Comparison of ENCODE assay signal across 11 cellular contexts in the genomic region with DNA sequence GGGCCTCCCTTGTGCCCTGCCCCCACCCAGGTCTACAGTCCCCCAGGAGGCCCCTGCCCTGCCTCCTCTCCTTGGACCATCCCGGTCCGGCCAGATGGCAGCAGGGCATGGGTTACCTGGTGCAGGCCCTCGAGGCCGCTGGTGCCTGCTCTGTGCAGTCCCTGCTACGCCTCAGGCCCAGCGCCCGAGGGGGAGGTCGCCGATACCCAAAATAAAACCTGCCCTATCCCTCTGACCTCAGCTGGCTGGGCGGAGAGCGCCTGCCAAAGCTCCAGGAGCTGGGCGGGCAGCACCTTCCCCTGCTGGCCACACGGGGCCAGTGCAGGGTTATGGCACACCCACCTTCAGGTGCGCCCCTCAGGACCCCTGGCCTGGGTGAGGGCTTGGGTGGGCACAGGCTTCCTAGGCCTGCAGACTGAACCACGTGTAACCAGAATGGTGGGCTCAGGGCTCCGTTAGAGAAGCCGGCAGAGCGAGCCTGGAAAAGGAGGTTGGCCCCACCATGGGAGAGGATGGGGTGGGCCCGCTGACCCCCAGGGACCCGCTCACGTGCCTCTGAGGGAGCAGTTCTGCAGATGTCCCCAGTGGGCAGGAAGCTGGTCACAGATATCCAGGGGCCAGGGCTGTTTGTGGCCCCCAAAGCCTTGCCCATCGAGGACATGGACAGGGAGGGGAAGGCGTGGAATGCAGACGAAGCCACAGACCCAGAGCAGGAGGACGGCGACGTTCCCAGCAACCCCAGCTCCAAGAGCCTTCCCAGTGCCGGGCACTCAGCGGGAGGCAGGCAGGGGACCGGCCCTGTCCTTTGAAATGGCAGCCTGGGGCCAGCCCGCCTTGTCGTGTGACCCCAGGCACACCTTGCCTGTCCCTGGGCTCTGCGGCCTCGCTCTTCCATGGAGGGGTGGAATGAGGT. TPM values are rescaled to one million over a fixed set of nuclear protein-coding genes. Genes with fewer than 3 reads are reported as not detected.
A peak's percentile ranks its signal among the peaks of the same experiment; 100 is the strongest.
DNase-seq lines count a peak whose midpoint lies in the region; TF ChIP-seq lines count a peak whose summit lies in the region.
"Had no signal": no experiment of that assay in that cellular context is flagged by ENCODE, and none has a peak within 500 bp of the region (broad histone marks: within the 10 kb centered on the region; RNA-seq: fewer than 3 reads in every experiment).

No MANE protein-coding gene starts in this region.

- no peak overlapping the region for H2AK5ac ChIP-seq in mesendoderm (ENCODE audit: low read length)

- no peak overlapping the region for H3K18ac ChIP-seq in mesendoderm (ENCODE audit: low read length)

- H3K4ac ChIP-seq in mesendoderm (ENCODE audit: low read depth, low read length), result no peak overlapping the region

- H3K4me3 Mint-ChIP-seq in chondrocyte (ENCODE audit: unreplicated experiment), result no peak overlapping the region
- no peak overlapping the region for H3K4me3 Mint-ChIP-seq in immature natural killer cell

- CTCF ChIA-PET in A673 (lab: Charles Lee), result no interaction called here

- POLR2A ChIA-PET in A673 (lab: Charles Lee; ENCODE audit: low non-redundant PET), result no interaction called here

- no peaks in the 10 kb centered on the region for H3K9me3 Mint-ChIP-seq in chondrocyte (ENCODE audit: low read depth)
- no peaks in the 10 kb centered on the region for H3K9me3 Mint-ChIP-seq in immature natural killer cell

- H3K4me1 Mint-ChIP-seq in chondrocyte (ENCODE audit: low read depth) (peaks cover 2% of the 10 kb centered on the region), immature natural killer cell (peaks cover 8 to 18% of the 10 kb centered on the region in 2 donors)

- H3K79me2 ChIP-seq in mesendoderm (ENCODE audit: control insufficient read depth, insufficient read depth, low read length), result no peaks in the 10 kb centered on the region

- H3K27me3 Mint-ChIP-seq in chondrocyte (ENCODE audit: low read depth) (peaks cover 7% of the 10 kb centered on the region), immature natural killer cell (ENCODE audit: low read depth in 3 of 3) (peaks cover 6 to 22% (median 16%) of the 10 kb centered on the region in 3 donors)

- WGBS in mesendoderm (ENCODE audit: extremely low coverage, insufficient coverage, low lambda C conversion rate), result no CpG with 5 or more reads among the region's 34 CpGs

- H3K27ac ChIP-seq in A673 (ENCODE audit: low read depth, low read length, poor library complexity, severe bottlenecking) (no peak overlapping the region), mesendoderm (ENCODE audit: low read depth, low read length) (no peak overlapping the region)

- H3K36me3 ChIP-seq in A673 (ENCODE audit: insufficient read depth, low read length, poor library complexity, severe bottlenecking) (no peaks in the 10 kb centered on the region), mesendoderm (ENCODE audit: control insufficient read depth, insufficient read depth, low read length) (no peaks in the 10 kb centered on the region)

- no peak overlapping the region for H4K5ac ChIP-seq in mesendoderm (ENCODE audit: low read length)

- no TSS peak for BruUV-seq in A673 (replicated peaks; lab: Mats Ljungman, UMichigan)

- intact Hi-C loops in A673 (cut with micrococcal nuclease; ENCODE audit: unreplicated experiment), result no loop called here

- no peaks in the 10 kb centered on the region for H3K79me1 ChIP-seq in mesendoderm (ENCODE audit: low read length)

- H2BK5ac ChIP-seq in mesendoderm (ENCODE audit: low read length), result no peak overlapping the region

- H3K9me3 ChIP-seq in A673 (ENCODE audit: low read depth, low read length, poor library complexity, severe bottlenecking), result no peaks in the 10 kb centered on the region

- no peak overlapping the region for H3K56ac ChIP-seq in mesendoderm (ENCODE audit: low read length)

- no peak overlapping the region for H4K8ac ChIP-seq in mesendoderm (ENCODE audit: low read depth, low read length)

- 0 out of 2 replicates have a peak, but pooled peaks have one; percentile 20 for TF ChIP-seq CTCF in A673 (conservative IDR thresholded peaks at IDR 0.05; ENCODE audit: low read depth, low read length)
- TF ChIP-seq CTCF in GM20000 (IDR thresholded peaks at IDR 0.05; ENCODE audit: extremely low read depth, missing control alignments), result peak; percentile 25
- peak; percentile 67 for TF ChIP-seq CTCF in chondrocyte (IDR thresholded peaks at IDR 0.05)

- no peak overlapping the region for H3K4me3 ChIP-seq in A673 (ENCODE audit: low read depth, low read length, poor library complexity, severe bottlenecking)
- H3K4me3 ChIP-seq in mesendoderm (ENCODE audit: low read length), result no peak overlapping the region

- H3K4me2 ChIP-seq in mesendoderm (ENCODE audit: low read length), result no peak overlapping the region

- no peak overlapping the region for H2BK120ac ChIP-seq in mesendoderm (ENCODE audit: low read depth, low read length)

- H3K27ac Mint-ChIP-seq in chondrocyte (ENCODE audit: unreplicated experiment) (no peak overlapping the region), immature natural killer cell (no peak overlapping the region)

- H3K4me1 ChIP-seq in A673 (ENCODE audit: insufficient read depth, low read length, poor library complexity, severe bottlenecking) (no peaks in the 10 kb centered on the region), mesendoderm (ENCODE audit: control insufficient read depth, low read depth, low read length) (no peaks in the 10 kb centered on the region)

- DNase-seq in A673 (ENCODE audit: low spot score) (no peak), GM20000 (ENCODE audit: low spot score) (peak; percentile 54), chondrocyte (ENCODE audit: low spot score) (peak; percentile 84), mesendoderm (peak; percentile 20), immature natural killer cell (no peak), pons (ENCODE audit: low spot score) (no peak), SHP77 (lab: John Stamatoyannopoulos, UW) (no peak)
- DNase-seq in activated naive CD4-positive, alpha-beta T cell treated with anti-CD3 and anti-CD28 coated beads, Interleukin-2, amount 50 U/mL, for 16 hours, result no peak
- DNase-seq: head of caudate nucleus, NCI-H774 had no signal

- H3K23ac ChIP-seq in mesendoderm (ENCODE audit: low read length), result no peak overlapping the region

- H3K27me3 ChIP-seq in A673 (replicated peaks; ENCODE audit: insufficient read depth, low read depth, low read length, poor library complexity) (no peaks in the 10 kb centered on the region), mesendoderm (ENCODE audit: insufficient read depth, low read length, poor library complexity) (no peaks in the 10 kb centered on the region)

- no peak overlapping the region for H3K9ac ChIP-seq in mesendoderm (ENCODE audit: low read length)

- H3K36me3 Mint-ChIP-seq in chondrocyte (ENCODE audit: low read depth) (peaks cover 4% of the 10 kb centered on the region), immature natural killer cell (no peaks in the 10 kb centered on the region)

- no peak overlapping the region for H2BK15ac ChIP-seq in mesendoderm (replicated peaks; ENCODE audit: low read depth)

RNA-seq across cellular contexts. Expression of a gene that starts 1.7 kb away (rescaled TPM):
- total RNA-seq in A673 (2021) (not detected in 2 replicates), chondrocyte (0.51 to 1.3 TPM in 2 of 3 replicates, not detected in the other)
- polyA plus RNA-seq in mesendoderm (2013, experiment 1 of 2), result not detected
- not detected for polyA plus RNA-seq in mesendoderm (2013, experiment 2 of 2)
- not detected for polyA plus RNA-seq in immature natural killer cell
- total RNA-seq: G401 had no signal

RNA-seq across cellular contexts. Expression of a gene that starts 26.1 kb away (rescaled TPM):
- not detected in 2 replicates for total RNA-seq in A673 (2021)
- total RNA-seq in chondrocyte, result not detected in 3 replicates
- not detected for polyA plus RNA-seq in mesendoderm (2013, experiment 1 of 2)
- 0.01 TPM for polyA plus RNA-seq in mesendoderm (2013, experiment 2 of 2)
- under 1 TPM in 1 of 3 donors, not detected in 2; 0.35 TPM for polyA plus RNA-seq in immature natural killer cell
- total RNA-seq: G401 had no signal

RNA-seq across cellular contexts. Expression of a gene that starts 29.4 kb away (rescaled TPM):
- total RNA-seq in A673 (2021) (83.8 and 92.4 TPM in 2 replicates), chondrocyte (22.8 to 33.0 TPM (median 29.8 TPM) in 3 replicates)
- 86.1 TPM for polyA plus RNA-seq in mesendoderm (2013, experiment 1 of 2)
- 87.0 TPM for polyA plus RNA-seq in mesendoderm (2013, experiment 2 of 2)
- polyA plus RNA-seq in immature natural killer cell, result 10 to 100 TPM; 20.9 to 44.4 (median 42.4) TPM

Comparison
In these comparisons a context has a peak if more than half of its experiments do, and no peak if none do; other contexts are left out.
1. DNase-seq: peak in GM20000 (single experiment), chondrocyte (single experiment) and mesendoderm (single experiment); none in A673 (single experiment), immature natural killer cell (0 of 3), activated naive CD4-positive, alpha-beta T cell treated with anti-CD3 and anti-CD28 coated beads, Interleukin-2, amount 50 U/mL, for 16 hours (single experiment), pons (single experiment) and SHP77 (0 of 2).
2. Peak in every context shown above with its lines, with median percentiles within 50 percentile points of each other: CTCF ChIP-seq.